ENCODE assay signal across 28 cellular contexts in the genomic region with DNA sequence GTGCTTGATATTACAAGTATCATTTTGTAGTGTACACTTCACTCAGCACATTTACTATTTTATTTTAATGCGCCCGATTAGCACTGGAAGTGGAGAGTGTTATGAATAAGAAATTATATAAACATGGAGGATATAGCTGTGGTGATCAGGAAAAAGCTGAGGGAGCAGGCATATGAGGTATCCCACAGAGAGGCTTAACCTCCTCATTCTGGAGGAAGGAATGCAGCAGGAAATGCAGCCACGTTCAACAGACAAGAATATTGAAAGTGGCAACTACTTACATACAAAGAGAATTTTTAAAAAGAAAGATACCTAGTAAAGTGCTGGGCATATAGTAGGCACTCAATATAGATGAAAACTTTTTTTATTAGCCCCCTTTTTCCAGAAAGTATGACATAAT.
DNase-seq lines count a peak whose midpoint lies in the region; FAIRE-seq and TF ChIP-seq lines count a peak whose summit lies in the region.
"Had no signal": no experiment of that assay in that cellular context is flagged by ENCODE, and none has a peak within 500 bp of the region (broad histone marks: within the 10 kb centered on the region; RNA-seq: fewer than 3 reads in every experiment).

No MANE protein-coding gene starts in this region.

- no peak for FAIRE-seq in H1 (lab: Jason Lieb, UNC)
- FAIRE-seq: A549, D721Med, GM12891, H54 had no signal

- H3K4ac ChIP-seq in H1 (replicated peaks; ENCODE audit: insufficient read length, low read depth, low read length) (no peak overlapping the region), mesendoderm (ENCODE audit: low read depth, low read length) (no peak overlapping the region)

- H3K27ac ChIP-seq in H1 (ENCODE audit: low read depth, low read length): no peak overlapping the region
- H3K27ac ChIP-seq in mesendoderm (ENCODE audit: low read depth, low read length): no peak overlapping the region
- H3K27ac ChIP-seq: A549; BLaER1 treated with 17β-estradiol and CSF1 and Interleukin-3, amounts not matched to agents 10 nM and 100 nM; HL-60; KMS-11; Peyer's patch; SK-N-MC had no signal

- no peaks in the 10 kb centered on the region for H4K20me1 ChIP-seq in H1 (replicated peaks in 1 of 2; ENCODE audit: control insufficient read depth in 1 of 2, insufficient read depth in 2 of 2, low read length in 2 of 2)
- H4K20me1 ChIP-seq: BLaER1 treated with 17β-estradiol and CSF1 and Interleukin-3, amounts not matched to agents 10 nM and 100 nM had no signal

- POLR2A ChIA-PET in H1 (lab: Charles Lee; ENCODE audit: partially characterized antibody): no interaction called here

- no peak overlapping the region for H2BK20ac ChIP-seq in H1 (ENCODE audit: low read length)

- whole genome bisulfite sequencing in H1 (ENCODE audit: extremely low coverage in 1 of 2, insufficient coverage in 1 of 2, insufficient read length in 1 of 2, insufficient replicate concordance in 2 of 2, low coverage in 1 of 2, low lambda C conversion rate in 2 of 2, missing lambda C conversion rate in 1 of 2), 2 experiments: 58% methylated on average over 3 of the region's 3 CpGs; no CpG with 5 or more reads in 1 of the 2 experiments
- no CpG with 5 or more reads among the region's 3 CpGs for WGBS in mesendoderm (ENCODE audit: extremely low coverage, insufficient coverage, low lambda C conversion rate)

- H3K36me3 ChIP-seq in H7 (replicated peaks; ENCODE audit: control insufficient read depth, insufficient read depth, low read length): no peaks in the 10 kb centered on the region
- H3K36me3 ChIP-seq in H1 (ENCODE audit: control insufficient read depth in 2 of 4, insufficient read depth in 4 of 4, low read length in 3 of 4): no peaks in the 10 kb centered on the region
- no peaks in the 10 kb centered on the region for H3K36me3 ChIP-seq in mesendoderm (ENCODE audit: control insufficient read depth, insufficient read depth, low read length)
- H3K36me3 ChIP-seq: BLaER1 treated with 17β-estradiol and CSF1 and Interleukin-3, amounts not matched to agents 10 nM and 100 nM; Peyer's patch had no signal

- H3K18ac ChIP-seq in H1 (ENCODE audit: extremely low read depth, low read length) (no peak overlapping the region), mesendoderm (ENCODE audit: low read length) (no peak overlapping the region)

- H3K79me1 ChIP-seq in H1 (ENCODE audit: low read depth, low read length) (no peaks in the 10 kb centered on the region), mesendoderm (ENCODE audit: low read length) (no peaks in the 10 kb centered on the region)

- no peaks in the 10 kb centered on the region for H3K9me3 ChIP-seq in H1 (ENCODE audit: insufficient read depth in 2 of 2, low read depth in 1 of 2, low read length in 1 of 2)
- H3K9me3 ChIP-seq: A549; BLaER1 treated with 17β-estradiol and CSF1 and Interleukin-3, amounts not matched to agents 10 nM and 100 nM; Peyer's patch had no signal

- H2BK15ac ChIP-seq in H1 (ENCODE audit: low read length): no peak overlapping the region
- H2BK15ac ChIP-seq in mesendoderm (replicated peaks; ENCODE audit: low read depth): no peak overlapping the region

- H4K8ac ChIP-seq in H1 (ENCODE audit: extremely low read depth, insufficient read depth, low read length) (no peak overlapping the region), mesendoderm (ENCODE audit: low read depth, low read length) (no peak overlapping the region)

- no peak for TF ChIP-seq CTCF in H1 (IDR thresholded peaks at IDR 0.05; ENCODE audit: control extremely low read depth in 1 of 3, insufficient read depth in 1 of 3, low read depth in 1 of 3, low read length in 3 of 3)

- H4K91ac ChIP-seq in H1 (replicated peaks; ENCODE audit: insufficient read length, low read length): no peak overlapping the region

- no peak overlapping the region for H3K4me2 ChIP-seq in H1 (ENCODE audit: insufficient read depth in 1 of 2, low read depth in 2 of 2, low read length in 2 of 2)
- no peak overlapping the region for H3K4me2 ChIP-seq in mesendoderm (ENCODE audit: low read length)
- H3K4me2 ChIP-seq: A549; BLaER1 treated with 17β-estradiol and CSF1 and Interleukin-3, amounts not matched to agents 10 nM and 100 nM; KMS-11 had no signal

- H2BK5ac ChIP-seq in H1 (ENCODE audit: low read depth, low read length) (no peak overlapping the region), mesendoderm (ENCODE audit: low read length) (no peak overlapping the region)

- H3K27me3 ChIP-seq in H7 (ENCODE audit: control insufficient read depth, insufficient read depth, low read length) (no peaks in the 10 kb centered on the region), H1 (replicated peaks in 1 of 4; ENCODE audit: control insufficient read depth in 3 of 4, extremely low read depth in 1 of 4, insufficient read depth in 3 of 4, low read length in 3 of 4) (no peaks in the 10 kb centered on the region), mesendoderm (ENCODE audit: insufficient read depth, low read length, poor library complexity) (no peaks in the 10 kb centered on the region)
- H3K27me3 ChIP-seq: BLaER1 treated with 17β-estradiol and CSF1 and Interleukin-3, amounts not matched to agents 10 nM and 100 nM; Peyer's patch had no signal

- DNase-seq in H7 (peak; percentile 2), NCI-H748 (lab: John Stamatoyannopoulos, UW; ENCODE audit: unreplicated experiment) (peak; percentile 38), H1 (ENCODE audit: low read depth in 1 of 2, low spot score in 2 of 2) (no peak), mesendoderm (peak; percentile 54), RPMI8226 (no peak), DMS 273 treated with DMSO at 0.1 percent for 48 hours (lab: John Stamatoyannopoulos, UW) (no peak)
- DNase-seq in activated naive CD4-positive, alpha-beta T cell treated with Interleukin-2 at 50 U/mL for 16 hours: no peak
- DNase-seq: AML-193; CD4-positive, alpha-beta T cell; DMS79; EL; GDM1; NCI-H1436; NCI-H1930; NCI-H2107; NCI-H446; NCI-H524 treated with DMSO at 0.1 percent for 48 hours; OCI-M1; Peyer's patch; SIG-M5 had no signal

- H2AK5ac ChIP-seq in H1 (ENCODE audit: low read depth, low read length) (no peak overlapping the region), mesendoderm (ENCODE audit: low read length) (no peak overlapping the region)

- H3K79me2 ChIP-seq in H1 (ENCODE audit: control insufficient read depth in 1 of 2, insufficient read depth in 2 of 2, low read length in 2 of 2): no peaks in the 10 kb centered on the region
- no peaks in the 10 kb centered on the region for H3K79me2 ChIP-seq in mesendoderm (ENCODE audit: control insufficient read depth, insufficient read depth, low read length)

- no peak overlapping the region for H2BK120ac ChIP-seq in H1 (replicated peaks; ENCODE audit: low read depth, low read length)
- H2BK120ac ChIP-seq in mesendoderm (ENCODE audit: low read depth, low read length): no peak overlapping the region

- no peaks in the 10 kb centered on the region for H3K23me2 ChIP-seq in H1 (ENCODE audit: low read depth, low read length)

- TF ChIP-seq RAD21 in H1 (IDR thresholded peaks at IDR 0.05 in 1 of 2, conservative IDR thresholded peaks at IDR 0.05 in 1 of 2; ENCODE audit: low read depth in 2 of 2, low read length in 2 of 2): no peak

- no peak overlapping the region for H3K14ac ChIP-seq in H1 (ENCODE audit: insufficient read length)

- CTCF ChIA-PET in H1 (lab: Charles Lee; ENCODE audit: partially characterized antibody): no interaction called here

- no peak overlapping the region for H3K4me3 ChIP-seq in H7 (ENCODE audit: insufficient read depth, low read depth, low read length)
- no peak overlapping the region for H3K4me3 ChIP-seq in H1 (ENCODE audit: extremely low read depth in 1 of 4, insufficient read depth in 2 of 4, low read depth in 3 of 4, low read length in 4 of 4)
- no peak overlapping the region for H3K4me3 ChIP-seq in mesendoderm (ENCODE audit: low read length)
- H3K4me3 ChIP-seq: A549; BLaER1 treated with 17β-estradiol and CSF1 and Interleukin-3, amounts not matched to agents 10 nM and 100 nM; Peyer's patch; SK-N-MC had no signal

- no peak overlapping the region for H3K23ac ChIP-seq in H1 (ENCODE audit: insufficient read length)
- no peak overlapping the region for H3K23ac ChIP-seq in mesendoderm (ENCODE audit: low read length)

- H3K56ac ChIP-seq in H1 (replicated peaks; ENCODE audit: insufficient read length, low read depth, low read length) (no peak overlapping the region), mesendoderm (ENCODE audit: low read length) (no peak overlapping the region)

- no peak overlapping the region for H2AFZ ChIP-seq in H1 (ENCODE audit: low read length)

- TF ChIP-seq POLR2A in H1 (IDR thresholded peaks at IDR 0.05; ENCODE audit: control extremely low read depth in 1 of 2, low read depth in 2 of 2, low read length in 2 of 2): no peak

- TF ChIP-seq EP300 in H1 (IDR thresholded peaks at IDR 0.05; ENCODE audit: borderline replicate concordance in 1 of 2, low read depth in 2 of 2, low read length in 2 of 2): no peak

- H3K9ac ChIP-seq in H1 (replicated peaks in 1 of 4; ENCODE audit: extremely low read depth in 1 of 4, low read depth in 3 of 4, low read length in 3 of 4): no peak overlapping the region
- no peak overlapping the region for H3K9ac ChIP-seq in mesendoderm (ENCODE audit: low read length)
- H3K9ac ChIP-seq: BLaER1 treated with 17β-estradiol and CSF1 and Interleukin-3, amounts not matched to agents 10 nM and 100 nM; KMS-11 had no signal

- H4K5ac ChIP-seq in H1 (ENCODE audit: insufficient read length, low read depth, low read length) (no peak overlapping the region), mesendoderm (ENCODE audit: low read length) (no peak overlapping the region)

- no peak overlapping the region for H2BK12ac ChIP-seq in H1 (ENCODE audit: low read depth, low read length)

- H3K4me1 ChIP-seq in H1 (replicated peaks in 1 of 4; ENCODE audit: control insufficient read depth in 3 of 4, insufficient read depth in 4 of 4, low read length in 3 of 4) (no peaks in the 10 kb centered on the region), mesendoderm (ENCODE audit: control insufficient read depth, low read depth, low read length) (no peaks in the 10 kb centered on the region)
- H3K4me1 ChIP-seq: A549; BLaER1 treated with 17β-estradiol and CSF1 and Interleukin-3, amounts not matched to agents 10 nM and 100 nM; Peyer's patch had no signal

TF ChIP-seq in H1, 55 proteins besides CTCF, POLR2A, EP300 and RAD21:
- peak; percentile 61 for TF ChIP-seq TEAD4 (IDR thresholded peaks at IDR 0.05; ENCODE audit: low read depth, low read length)
- TF ChIP-seq RFX5 (IDR thresholded peaks at IDR 0.05; ENCODE audit: borderline replicate concordance, low read depth, low read length): no peak
TF ChIP-seq in H1: peak in this region for 1.

Comparison
In these comparisons a context has a peak if more than half of its experiments do, and no peak if none do; other contexts are left out.
1. DNase-seq: peak in H7 (single experiment), NCI-H748 (single experiment) and mesendoderm (single experiment); none in H1 (0 of 2), activated naive CD4-positive, alpha-beta T cell treated with Interleukin-2 at 50 U/mL for 16 hours (single experiment), RPMI8226 (single experiment) and DMS 273 treated with DMSO at 0.1 percent for 48 hours (single experiment).